6 cellular contexts compared by ENCODE assay signal in the genomic region with DNA sequence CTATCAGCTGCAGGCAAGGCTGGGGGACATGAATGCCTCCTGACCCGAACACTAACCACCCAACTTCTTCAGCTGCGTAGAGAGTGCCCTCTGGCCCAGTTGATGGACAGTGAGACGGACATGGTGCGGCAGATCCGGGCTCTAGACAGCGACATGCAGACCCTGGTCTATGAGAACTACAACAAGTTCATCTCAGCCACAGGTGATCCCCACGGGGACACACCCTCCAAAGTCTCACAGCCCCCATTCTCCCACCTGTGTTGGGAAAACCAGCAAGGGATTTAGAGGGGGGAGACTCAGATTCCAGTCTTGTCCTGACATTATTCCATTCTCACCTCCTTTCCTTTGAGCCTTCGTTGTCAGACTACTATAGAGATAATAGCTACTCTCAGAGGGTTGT. TPM values are rescaled to one million over a fixed set of nuclear protein-coding genes. Genes with fewer than 3 reads are reported as not detected.
DNase-seq lines count a peak whose midpoint lies in the region; ATAC-seq and TF ChIP-seq lines count a peak whose summit lies in the region.

No MANE protein-coding gene starts in this region.

- no peak overlapping the region for H4K5ac ChIP-seq in H9 (ENCODE audit: insufficient read length, low read depth, low read length)

- DNase-seq in H9 (no peak), breast epithelium (ENCODE audit: low spot score in 2 of 2) (no peak), neural progenitor cell (ENCODE audit: low spot score) (no peak), COLO829 (ENCODE audit: low spot score) (no peak), NCI-H446 treated with DMSO at 0.1 percent for 48 hours (lab: John Stamatoyannopoulos, UW) (no peak)

- ATAC-seq in GM19351 (IDR thresholded peaks at IDR 0.05; ENCODE audit: unreplicated experiment): no peak

- H2AK5ac ChIP-seq in H9 (ENCODE audit: insufficient read length, low read length): no peak overlapping the region

- no peak overlapping the region for H3K14ac ChIP-seq in H9 (ENCODE audit: insufficient read depth, low read length)

- H3T11ph ChIP-seq in H9 (ENCODE audit: low read length): no peak overlapping the region

- no peak overlapping the region for H3K4ac ChIP-seq in H9 (ENCODE audit: low read depth, low read length)

- no peaks in the 10 kb centered on the region for H3K4me1 ChIP-seq in H9 (ENCODE audit: insufficient read depth, low read length)
- peaks cover 0 to 5% of the 10 kb centered on the region in 2 donors for H3K4me1 ChIP-seq in breast epithelium
- H3K4me1 ChIP-seq in neural progenitor cell: peaks cover 7% of the 10 kb centered on the region

- H3K27ac Mint-ChIP-seq in H9 (0 out of 7 replicates have a peak overlapping the region, but pooled peaks of 1 of the 3 experiments have one; percentile 24), neural progenitor cell (no peak overlapping the region)

- H2BK12ac ChIP-seq in H9 (ENCODE audit: insufficient read length, low read depth, low read length): no peak overlapping the region

- peaks cover 4% of the 10 kb centered on the region for H3K79me1 ChIP-seq in H9 (ENCODE audit: insufficient read depth, low read depth, low read length, poor library complexity, severe bottlenecking)

- H4K8ac ChIP-seq in H9 (replicated peaks; ENCODE audit: insufficient read length, low read depth, low read length): no peak overlapping the region

- H3K18ac ChIP-seq in H9 (ENCODE audit: insufficient read length, low read depth, low read length): no peak overlapping the region

- H3K9ac ChIP-seq in H9 (ENCODE audit: extremely low read depth, insufficient read length, low read length): no peak overlapping the region
- H3K9ac ChIP-seq in neural progenitor cell: no peak overlapping the region

- H3K79me2 ChIP-seq in H9 (ENCODE audit: insufficient read depth, low read length) (0 out of 2 replicates have a peak, but pooled peaks cover 3% of the 10 kb centered on the region), neural progenitor cell (ENCODE audit: low read depth) (peaks cover 14% of the 10 kb centered on the region)

- TF ChIP-seq POLR2A in breast epithelium (IDR thresholded peaks at IDR 0.05): no peak

- H3K4me3 ChIP-seq in breast epithelium: peak overlapping the region; percentile 84 to 91 (median 86)
- peak overlapping the region; percentile 92 for H3K4me3 ChIP-seq in neural progenitor cell

- H2BK15ac ChIP-seq in H9 (ENCODE audit: low read depth, low read length): no peak overlapping the region

- H3K4me3 Mint-ChIP-seq in H9 (peak overlapping the region; percentile 95 to 96), neural progenitor cell (peak overlapping the region; percentile 95)

- no peak overlapping the region for H2BK5ac ChIP-seq in H9 (ENCODE audit: insufficient read length, low read length)

- H3K27me3 Mint-ChIP-seq in H9 (ENCODE audit: low read depth) (no peaks in the 10 kb centered on the region), neural progenitor cell (ENCODE audit: insufficient read depth, low read depth) (no peaks in the 10 kb centered on the region)

- H3K23me2 ChIP-seq in H9 (ENCODE audit: insufficient read length, low read depth, low read length, poor library complexity, severe bottlenecking): no peaks in the 10 kb centered on the region

- intact Hi-C loops in breast epithelium (cut with DNase I; ENCODE audit: low total_unique reads): no loop called here

- no peak overlapping the region for H3K56ac ChIP-seq in H9 (ENCODE audit: insufficient read length, low read depth, low read length)

- H3K27me3 ChIP-seq in H9 (ENCODE audit: insufficient read depth, low read length) (no peaks in the 10 kb centered on the region), breast epithelium (no peaks in the 10 kb centered on the region), neural progenitor cell (no peaks in the 10 kb centered on the region)

- H3K36me3 Mint-ChIP-seq in H9 (ENCODE audit: insufficient read depth in 1 of 3, low read depth in 3 of 3): peaks cover 4 to 10% (median 5%) of the 10 kb centered on the region in 3 experiments; a peak in 5 of 7 replicates
- peaks cover 4% of the 10 kb centered on the region for H3K36me3 Mint-ChIP-seq in neural progenitor cell

- no peak for TF ChIP-seq CTCF in H9 (conservative IDR thresholded peaks at IDR 0.05)
- no peak for TF ChIP-seq CTCF in breast epithelium (IDR thresholded peaks at IDR 0.05)
- no peak for TF ChIP-seq CTCF in neural progenitor cell (IDR thresholded peaks at IDR 0.05)

- H4K91ac ChIP-seq in H9 (ENCODE audit: insufficient read length, low read depth, low read length): no peak overlapping the region

- H3K4me2 ChIP-seq in H9 (ENCODE audit: insufficient read depth, insufficient read length, low read length) (peak overlapping the region; percentile 55), neural progenitor cell (peak overlapping the region; percentile 74)

- H2BK20ac ChIP-seq in H9 (ENCODE audit: low read depth, low read length, poor library complexity, severe bottlenecking): no peak overlapping the region

- H3K9me3 ChIP-seq in H9 (ENCODE audit: control insufficient read depth, low read depth, low read length): no peaks in the 10 kb centered on the region
- no peaks in the 10 kb centered on the region for H3K9me3 ChIP-seq in breast epithelium
- no peaks in the 10 kb centered on the region for H3K9me3 ChIP-seq in neural progenitor cell (ENCODE audit: low read depth)

- H3K9me3 Mint-ChIP-seq in H9 (no peaks in the 10 kb centered on the region), neural progenitor cell (no peaks in the 10 kb centered on the region)

- no peak overlapping the region for H2AFZ ChIP-seq in H9 (ENCODE audit: low read length)
- no peak overlapping the region for H2AFZ ChIP-seq in neural progenitor cell (replicated peaks)

- H3K27ac ChIP-seq in H9 (ENCODE audit: insufficient read length, low read depth, low read length): no peak overlapping the region
- H3K27ac ChIP-seq in breast epithelium: peak overlapping the region; percentile 96
- H3K27ac ChIP-seq in neural progenitor cell: peak overlapping the region; percentile 16

- H3K4me1 Mint-ChIP-seq in H9 (peaks cover 8 to 9% of the 10 kb centered on the region in 2 experiments), neural progenitor cell (peaks cover 7% of the 10 kb centered on the region)

- H3K36me3 ChIP-seq in breast epithelium: no peaks in the 10 kb centered on the region
- no peaks in the 10 kb centered on the region for H3K36me3 ChIP-seq in neural progenitor cell

- H4K20me1 ChIP-seq in H9 (ENCODE audit: control insufficient read depth, insufficient read depth, insufficient read length) (no peaks in the 10 kb centered on the region), neural progenitor cell (ENCODE audit: low read depth) (peaks cover 13% of the 10 kb centered on the region)

- peaks cover 15% of the 10 kb centered on the region for H3F3A ChIP-seq in neural progenitor cell (ENCODE audit: low read depth)

- WGBS in H9 (ENCODE audit: extremely low coverage, insufficient read length, low lambda C conversion rate): no CpG with 5 or more reads among the region's 8 CpGs

- no peak overlapping the region for H3K23ac ChIP-seq in H9 (ENCODE audit: insufficient read length, low read depth, low read length)

- H2BK120ac ChIP-seq in H9 (ENCODE audit: low read depth, low read length, poor library complexity, severe bottlenecking): no peak overlapping the region

RNA-seq across cellular contexts. Expression of gene VPS51, which starts 0.9 kb away (rescaled TPM):
- total RNA-seq in H9 (2021): 94.7 and 98.5 TPM in 2 replicates
- 100 to 1,000 TPM; 166 to 317 (median 218) TPM for total RNA-seq in breast epithelium
- total RNA-seq in neural progenitor cell (ENCODE audit: low replicate concordance): 80.4 and 252 TPM in 2 replicates

RNA-seq across cellular contexts. Expression of gene ZFPL1, which starts 12.9 kb away (rescaled TPM):
- 24.2 and 26.7 TPM in 2 replicates for total RNA-seq in H9 (2021)
- 10 to 100 TPM; 33.8 to 44.1 (median 44.0) TPM for total RNA-seq in breast epithelium
- total RNA-seq in neural progenitor cell (ENCODE audit: low replicate concordance): 12.6 and 36.1 TPM in 2 replicates

RNA-seq across cellular contexts. Expression of gene CDCA5, which starts 13.1 kb away (rescaled TPM):
- 93.9 and 94.8 TPM in 2 replicates for total RNA-seq in H9 (2021)
- total RNA-seq in breast epithelium: 1 to 10 TPM in 1 of 3 donors, under 1 TPM in 2; 0.96 to 1.2 (median 0.98) TPM
- 46.7 and 57.3 TPM in 2 replicates for total RNA-seq in neural progenitor cell (ENCODE audit: low replicate concordance)

RNA-seq across cellular contexts. Expression of gene TM7SF2, which starts 14.7 kb away (rescaled TPM):
- total RNA-seq in H9 (2021): 74.8 and 76.1 TPM in 2 replicates
- 100 to 1,000 TPM in 1 of 3 donors, 10 to 100 TPM in 2; 38.8 to 189 (median 44.2) TPM for total RNA-seq in breast epithelium
- 36.1 and 109 TPM in 2 replicates for total RNA-seq in neural progenitor cell (ENCODE audit: low replicate concordance)

RNA-seq across cellular contexts. Expression of gene ZNHIT2, which starts 20.6 kb away (rescaled TPM):
- total RNA-seq in H9 (2021) (18.3 and 19.0 TPM in 2 replicates), breast epithelium (10 to 100 TPM; 14.6 to 23.3 (median 20.3) TPM), neural progenitor cell (ENCODE audit: low replicate concordance) (1.5 and 8.1 TPM in 2 replicates)

Comparison
In these comparisons a context has a peak if more than half of its experiments do, and no peak if none do; other contexts are left out.
1. RNA of gene CDCA5, which starts 13.1 kb away (total RNA-seq): 93.9 to 94.8 TPM in H9 and 46.7 to 57.3 TPM in neural progenitor cell; 0.96 to 1.2 TPM in breast epithelium; every median in the first group is over 10 times any median in the second.